ENCODE assay signal across 16 cellular contexts in the genomic region with DNA sequence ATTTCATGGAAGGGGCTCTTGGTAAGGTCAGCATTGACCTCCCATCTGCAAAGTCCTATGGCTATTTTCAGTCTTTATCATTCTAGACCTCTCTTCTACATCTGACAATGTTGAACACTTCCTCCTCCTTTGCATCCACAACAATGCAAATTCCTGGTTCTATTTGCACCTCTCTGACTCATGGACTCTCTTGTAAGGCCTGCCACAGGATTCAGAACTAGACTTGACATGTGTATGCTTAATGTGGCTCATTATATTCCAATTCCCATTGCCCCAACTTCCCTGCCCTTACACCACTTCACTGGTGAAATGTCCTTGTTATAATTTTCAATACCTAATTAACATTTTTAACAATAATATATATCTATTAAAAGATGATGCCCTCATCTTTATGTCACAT.
DNase-seq lines count a peak whose midpoint lies in the region; ATAC-seq and TF ChIP-seq lines count a peak whose summit lies in the region.
"Had no signal": no experiment of that assay in that cellular context is flagged by ENCODE, and none has a peak within 500 bp of the region (broad histone marks: within the 10 kb centered on the region; RNA-seq: fewer than 3 reads in every experiment).

No MANE protein-coding gene starts in this region.

- no peaks in the 10 kb centered on the region for H3K9me2 ChIP-seq in PC-3 (replicated peaks; ENCODE audit: low read length)

- POLR2A ChIA-PET in PC-3 (lab: Charles Lee; ENCODE audit: unreplicated experiment): no interaction called here

- TF ChIP-seq EP300 in gastroesophageal sphincter (IDR thresholded peaks at IDR 0.05): no peak

- no peak overlapping the region for H3K9ac ChIP-seq in PC-3 (ENCODE audit: low read length)
- H3K9ac ChIP-seq: BLaER1 treated with 17β-estradiol and CSF1 and Interleukin-3, amounts not matched to agents 10 nM and 100 nM had no signal

- BruUV-seq in PC-3 (replicated peaks; lab: Mats Ljungman, UMichigan): no TSS peak

- no peak overlapping the region for H3K4me2 ChIP-seq in PC-3 (ENCODE audit: low read length)
- H3K4me2 ChIP-seq: BLaER1 treated with 17β-estradiol and CSF1 and Interleukin-3, amounts not matched to agents 10 nM and 100 nM; GM23338 had no signal

- no peak for TF ChIP-seq POLR2A in gastroesophageal sphincter (IDR thresholded peaks at IDR 0.05)

- ATAC-seq in PC-3: no peak
- ATAC-seq in foreskin keratinocyte: no peak
- ATAC-seq in psoas muscle: peak; percentile 42 to 60 (median 48)
- no peak for ATAC-seq in GM19397 (IDR thresholded peaks at IDR 0.05; ENCODE audit: unreplicated experiment)
- no peak for ATAC-seq in gastroesophageal sphincter
- ATAC-seq: GM23338, HepG2 had no signal

- H4K20me1 ChIP-seq in PC-3 (ENCODE audit: low read length): no peaks in the 10 kb centered on the region

- H3K9me3 ChIP-seq in PC-3 (ENCODE audit: low read length) (no peaks in the 10 kb centered on the region), psoas muscle (no peaks in the 10 kb centered on the region), gastroesophageal sphincter (no peaks in the 10 kb centered on the region)
- H3K9me3 ChIP-seq: BLaER1 treated with 17β-estradiol and CSF1 and Interleukin-3, amounts not matched to agents 10 nM and 100 nM had no signal

- TF ChIP-seq CTCF in PC-3 (conservative IDR thresholded peaks at IDR 0.05; ENCODE audit: low read depth, low read length) (no peak), foreskin keratinocyte (conservative IDR thresholded peaks at IDR 0.05) (no peak), psoas muscle (IDR thresholded peaks at IDR 0.05) (no peak), gastroesophageal sphincter (IDR thresholded peaks at IDR 0.05) (no peak)

- H3K4me1 ChIP-seq in PC-3 (ENCODE audit: insufficient read depth, low read length): peaks cover 13% of the 10 kb centered on the region; the same call in 1 of the 2 replicates
- no peaks in the 10 kb centered on the region for H3K4me1 ChIP-seq in foreskin keratinocyte
- H3K4me1 ChIP-seq in psoas muscle: no peaks in the 10 kb centered on the region
- H3K4me1 ChIP-seq in gastroesophageal sphincter: no peaks in the 10 kb centered on the region
- H3K4me1 ChIP-seq: BLaER1 treated with 17β-estradiol and CSF1 and Interleukin-3, amounts not matched to agents 10 nM and 100 nM had no signal

- no peak overlapping the region for H3K4me3 ChIP-seq in PC-3 (ENCODE audit: low read length)
- H3K4me3 ChIP-seq in psoas muscle: no peak overlapping the region
- H3K4me3 ChIP-seq in gastroesophageal sphincter: no peak overlapping the region
- H3K4me3 ChIP-seq: BLaER1 treated with 17β-estradiol and CSF1 and Interleukin-3, amounts not matched to agents 10 nM and 100 nM; GM23338 had no signal

- no peaks in the 10 kb centered on the region for H3F3A ChIP-seq in PC-3 (ENCODE audit: low read length, unreplicated experiment)

- DNase-seq in DMS53 treated with DMSO at 0.1 percent for 48 hours (lab: John Stamatoyannopoulos, UW; ENCODE audit: unreplicated experiment) (peak; percentile 11), PC-3 (peak; percentile 30), foreskin keratinocyte (peak; percentile 4 to 24), psoas muscle (no peak), LoVo (ENCODE audit: low spot score) (no peak), NCI-H1105 (lab: John Stamatoyannopoulos, UW) (no peak)
- DNase-seq: ACHN; CD4-positive, CD25-positive, alpha-beta regulatory T cell; DMS79 treated with DMSO at 0.1 percent for 48 hours; EL; H7 had no signal

- intact Hi-C loops in PC-3 (cut with micrococcal nuclease) (no loop called here), psoas muscle (cut with DNase I) (no loop called here)

- no peak overlapping the region for H3K27ac ChIP-seq in PC-3 (ENCODE audit: low read length)
- H3K27ac ChIP-seq in foreskin keratinocyte: no peak overlapping the region
- H3K27ac ChIP-seq in psoas muscle: no peak overlapping the region
- H3K27ac ChIP-seq in gastroesophageal sphincter: no peak overlapping the region
- H3K27ac ChIP-seq: BLaER1 treated with 17β-estradiol and CSF1 and Interleukin-3, amounts not matched to agents 10 nM and 100 nM had no signal

- no peak overlapping the region for H2AFZ ChIP-seq in PC-3 (ENCODE audit: low read length)
- H2AFZ ChIP-seq: GM23338 had no signal

- H3K27me3 ChIP-seq in PC-3 (ENCODE audit: low read length) (no peaks in the 10 kb centered on the region), foreskin keratinocyte (no peaks in the 10 kb centered on the region), psoas muscle (ENCODE audit: insufficient read depth in 3 of 3, low read length in 2 of 3) (no peaks in the 10 kb centered on the region), gastroesophageal sphincter (no peaks in the 10 kb centered on the region)

- CTCF ChIA-PET in PC-3 (lab: Charles Lee): no interaction called here

- H3K36me3 ChIP-seq in PC-3 (ENCODE audit: low read depth, low read length) (no peaks in the 10 kb centered on the region), psoas muscle (ENCODE audit: insufficient read depth in 1 of 2, low read depth in 1 of 2) (no peaks in the 10 kb centered on the region), gastroesophageal sphincter (no peaks in the 10 kb centered on the region)
- H3K36me3 ChIP-seq: BLaER1 treated with 17β-estradiol and CSF1 and Interleukin-3, amounts not matched to agents 10 nM and 100 nM had no signal

- H3K79me2 ChIP-seq in PC-3 (ENCODE audit: low read length): no peaks in the 10 kb centered on the region

Comparison
In these comparisons a context has a peak if more than half of its experiments do, and no peak if none do; other contexts are left out.
1. DNase-seq: peak in DMS53 treated with DMSO at 0.1 percent for 48 hours (single experiment), PC-3 (single experiment) and foreskin keratinocyte (2 of 2); none in psoas muscle (0 of 2), LoVo (single experiment) and NCI-H1105 (single experiment).
2. ATAC-seq: peak in psoas muscle (4 of 4); none in PC-3 (single experiment), foreskin keratinocyte (single experiment), GM19397 (single experiment) and gastroesophageal sphincter (single experiment).